In genomic region chr12:6952121-6952859, GRCh38 we compare ENCODE assay signal across 10 cellular contexts. TPM values are rescaled to one million over a fixed set of nuclear protein-coding genes. Genes with fewer than 3 reads are reported as not detected.
DNase-seq lines count a peak whose midpoint lies in the region; ATAC-seq and TF ChIP-seq lines count a peak whose summit lies in the region.
"Had no signal": no experiment of that assay in that cellular context is flagged by ENCODE, and none has a peak within 500 bp of the region (broad histone marks: within the 10 kb centered on the region; RNA-seq: fewer than 3 reads in every experiment).

No MANE protein-coding gene starts in this region.

- H3K4me1 ChIP-seq in OCI-LY1 (ENCODE audit: insufficient read depth, low read length, severe bottlenecking) (peaks cover 39% of the 10 kb centered on the region), duodenal mucosa (ENCODE audit: control insufficient read depth in 1 of 2, insufficient read depth in 2 of 2, low read length in 2 of 2) (peaks cover 39 to 61% of the 10 kb centered on the region in 2 donors)

- no peaks in the 10 kb centered on the region for H4K20me1 ChIP-seq in OCI-LY1 (ENCODE audit: insufficient read depth, low read length)

- intact Hi-C loops in posterior vena cava (cut with DNase I): loop anchor here in 1 of 2 donors (10.0 kb wide), 1 partner anchor 163 kb away; no protein-coding TSS in a partner anchor

- no peak overlapping the region for H3K27ac ChIP-seq in OCI-LY1 (ENCODE audit: low read depth, low read length, poor library complexity, severe bottlenecking)
- H3K27ac ChIP-seq in duodenal mucosa (ENCODE audit: low read depth, low read length): peak overlapping the region; percentile 65

- H3F3A ChIP-seq in OCI-LY1 (ENCODE audit: insufficient read depth, low read length): no peaks in the 10 kb centered on the region

- DNase-seq in posterior vena cava (ENCODE audit: low spot score) (peak; percentile 75), NCI-H146 treated with DMSO at 0.1 percent for 48 hours (lab: John Stamatoyannopoulos, UW; ENCODE audit: unreplicated experiment) (no peak), AG08395 (ENCODE audit: low spot score) (no peak)
- DNase-seq: occipital lobe had no signal

- TF ChIP-seq CTCF in OCI-LY1 (IDR thresholded peaks at IDR 0.05; ENCODE audit: low read length): no peak

- H3K4me3 ChIP-seq in OCI-LY1 (ENCODE audit: low read depth, low read length, poor library complexity, severe bottlenecking) (peak overlapping the region; percentile 50), duodenal mucosa (ENCODE audit: low read depth in 1 of 2, low read length in 2 of 2) (peak overlapping the region; percentile 67 to 74)

- H3K9me2 ChIP-seq in OCI-LY1 (ENCODE audit: low read depth, low read length): no peaks in the 10 kb centered on the region

- H3K9ac ChIP-seq in OCI-LY1 (ENCODE audit: low read length) (peak overlapping the region; percentile 14; the same call in 1 of the 2 replicates), duodenal mucosa (ENCODE audit: low read depth in 1 of 2, low read length in 2 of 2) (peak overlapping the region; percentile 53 to 69)

- TF ChIP-seq POLR2A in GM10847 (IDR thresholded peaks at IDR 0.05; ENCODE audit: extremely low read depth, insufficient read length): peak; percentile 29

- no peaks in the 10 kb centered on the region for H3K79me2 ChIP-seq in OCI-LY1 (ENCODE audit: insufficient read depth, low read length)

- peak overlapping the region; percentile 62 for H3K4me2 ChIP-seq in OCI-LY1 (ENCODE audit: low read length)

- H3K27me3 ChIP-seq in OCI-LY1 (ENCODE audit: insufficient read depth, low read length) (peaks cover 6% of the 10 kb centered on the region; the same call in 1 of the 2 replicates), duodenal mucosa (ENCODE audit: control insufficient read depth in 1 of 2, insufficient read depth in 2 of 2, low read length in 2 of 2) (no peaks in the 10 kb centered on the region)

- H2AFZ ChIP-seq in OCI-LY1 (ENCODE audit: low read length): no peak overlapping the region

- H3K36me3 ChIP-seq in OCI-LY1 (ENCODE audit: insufficient read depth, low read length) (no peaks in the 10 kb centered on the region), duodenal mucosa (ENCODE audit: control insufficient read depth in 1 of 2, insufficient read depth in 2 of 2, low read length in 2 of 2) (peaks cover 17 to 24% of the 10 kb centered on the region in 2 donors)

- no peak for ATAC-seq in HG03196 (IDR thresholded peaks at IDR 0.05; ENCODE audit: unreplicated experiment)
- no peak for ATAC-seq in GM21367 (IDR thresholded peaks at IDR 0.05; ENCODE audit: unreplicated experiment)

- H3K9me3 ChIP-seq in OCI-LY1 (ENCODE audit: low read length): no peaks in the 10 kb centered on the region
- no peaks in the 10 kb centered on the region for H3K9me3 ChIP-seq in duodenal mucosa (ENCODE audit: control insufficient read depth in 1 of 2, low read length in 2 of 2)

RNA-seq across cellular contexts. Expression of gene PTPN6, which starts 1.1 kb away (rescaled TPM):
- 10 to 100 TPM; 18.7 to 31.4 TPM for total RNA-seq in posterior vena cava

RNA-seq across cellular contexts. Expression of gene C12orf57, which starts 8.5 kb away (rescaled TPM):
- total RNA-seq in posterior vena cava: 100 to 1,000 TPM; 189 to 206 TPM

RNA-seq across cellular contexts. Expression of gene RNU7-1, which starts 8.7 kb away (rescaled TPM):
- not detected for total RNA-seq in posterior vena cava
- total RNA-seq: epithelial cell of proximal tubule, occipital lobe had no signal

RNA-seq across cellular contexts. Expression of gene PHB2, which starts 18.2 kb away (rescaled TPM):
- 100 to 1,000 TPM in 1 of 2 donors, 10 to 100 TPM in 1; 98.8 to 110 TPM for total RNA-seq in posterior vena cava

RNA-seq across cellular contexts. Expression of gene EMG1, which starts 18.4 kb away (rescaled TPM):
- total RNA-seq in posterior vena cava: 10 to 100 TPM; 38.4 to 43.9 TPM
